Comparison of ENCODE assay signal across 16 cellular contexts in genomic region chrX:13876652-13877051, GRCh38. TPM values are rescaled to one million over a fixed set of nuclear protein-coding genes. Genes with fewer than 3 reads are reported as not detected.
DNase-seq lines count a peak whose midpoint lies in the region; ATAC-seq and TF ChIP-seq lines count a peak whose summit lies in the region.
"Had no signal": no experiment of that assay in that cellular context is flagged by ENCODE, and none has a peak within 500 bp of the region (broad histone marks: within the 10 kb centered on the region; RNA-seq: fewer than 3 reads in every experiment).

No MANE protein-coding gene starts in this region.

- H3K9ac ChIP-seq in rectal smooth muscle tissue (ENCODE audit: low read length), result no peak overlapping the region

- H3K36me3 ChIP-seq in rectal smooth muscle tissue (ENCODE audit: control insufficient read depth, insufficient read depth, low read length) (no peaks in the 10 kb centered on the region), spleen (no peaks in the 10 kb centered on the region)
- H3K36me3 ChIP-seq: right lobe of liver had no signal

- CTCF ChIA-PET in RWPE1 (lab: Yijun Ruan, JAX), result no interaction called here

- POLR2A ChIA-PET in RWPE1 (lab: Yijun Ruan, JAX; ENCODE audit: low non-redundant PET), result no interaction called here

- peaks cover 4% of the 10 kb centered on the region for H3K27me3 ChIP-seq in rectal smooth muscle tissue (ENCODE audit: control insufficient read depth, insufficient read depth, low read length)
- peaks cover 0 to 5% (median 0%) of the 10 kb centered on the region in 7 donors for H3K27me3 ChIP-seq in spleen (replicated peaks in 1 of 7)
- H3K27me3 ChIP-seq: right lobe of liver had no signal

- H3K4me3 ChIP-seq in fibroblast of mammary gland (ENCODE audit: control insufficient read depth, low read depth, low read length) (no peak overlapping the region), rectal smooth muscle tissue (ENCODE audit: low read length) (no peak overlapping the region), spleen (no peak overlapping the region)
- H3K4me3 ChIP-seq: right lobe of liver had no signal

- TF ChIP-seq POLR2A in spleen (IDR thresholded peaks at IDR 0.05) (no peak), erythroblast (IDR thresholded peaks at IDR 0.05; ENCODE audit: low read length) (no peak)

- ATAC-seq in GM18870 (IDR thresholded peaks at IDR 0.05; ENCODE audit: unreplicated experiment), result no peak
- ATAC-seq: left lobe of liver, natural killer cell, right lobe of liver had no signal

- H3K27ac ChIP-seq in RWPE1 (no peak overlapping the region), rectal smooth muscle tissue (ENCODE audit: low read depth, low read length) (peak overlapping the region; percentile 19), spleen (no peak overlapping the region)
- H3K27ac ChIP-seq: right lobe of liver had no signal

- H3K4me1 ChIP-seq in rectal smooth muscle tissue (ENCODE audit: control insufficient read depth, insufficient read depth, low read length) (no peaks in the 10 kb centered on the region), spleen (no peaks in the 10 kb centered on the region)
- H3K4me1 ChIP-seq: right lobe of liver had no signal

- intact Hi-C loops in spleen (cut with DNase I; ENCODE audit: low total_unique reads), result no loop called here

- WGBS in spleen, 5 donors, result 70 to 86% (median 75%) methylated on average over 4 of the region's 4 CpGs; no CpG with 5 or more reads in 1 of the 5 donors

- no peak for TF ChIP-seq CTCF in RWPE1 (conservative IDR thresholded peaks at IDR 0.05; ENCODE audit: low read depth)
- TF ChIP-seq CTCF in fibroblast of mammary gland (conservative IDR thresholded peaks at IDR 0.05; ENCODE audit: control insufficient read depth, insufficient read depth, low read depth, low read length), result no peak
- no peak for TF ChIP-seq CTCF in spleen (IDR thresholded peaks at IDR 0.05 in 8 of 11, conservative IDR thresholded peaks at IDR 0.05 in 3 of 11)

- peak; percentile 32 for DNase-seq in ELR (ENCODE audit: low read depth)
- peak; percentile 18 for DNase-seq in RWPE1 (ENCODE audit: low spot score)
- peak; percentile 93 for DNase-seq in fibroblast of mammary gland (ENCODE audit: low read depth)
- DNase-seq in spleen, result no peak
- no peak for DNase-seq in erythroblast (lab: John Stamatoyannopoulos, UW)
- DNase-seq: activated CD4-positive, alpha-beta T cell treated with anti-CD3 and anti-CD28 coated beads, Interleukin-2, amount 50 U/mL, for 1 hour; CD4-positive, alpha-beta T cell; effector CD4-positive, alpha-beta T cell; natural killer cell; NCI-H226; right lobe of liver; stimulated activated naive CD4-positive, alpha-beta T cell treated with Interleukin-2 at 50 U/mL for 16 hours; T-helper 2 cell had no signal

- no peaks in the 10 kb centered on the region for H3K9me3 ChIP-seq in spleen
- H3K9me3 ChIP-seq: right lobe of liver had no signal

RNA-seq across cellular contexts. Expression of gene GPM6B, which starts 59.8 kb away (rescaled TPM):
- 10 to 100 TPM in 6 of 7 donors, 1 to 10 TPM in 1; 6.3 to 67.1 (median 30.0) TPM for total RNA-seq in spleen
- 1 to 10 TPM; 2.0 to 7.9 (median 3.6) TPM for polyA plus RNA-seq in spleen
- total RNA-seq: CD4-positive, alpha-beta T cell; natural killer cell had no signal

Comparison
In these comparisons a context has a peak if more than half of its experiments do, and no peak if none do; other contexts are left out.
1. DNase-seq: peak in ELR (single experiment), RWPE1 (single experiment) and fibroblast of mammary gland (single experiment); none in spleen (single experiment) and erythroblast (0 of 2).